Comparison of ENCODE assay signal across 23 cellular contexts in the genomic region with DNA sequence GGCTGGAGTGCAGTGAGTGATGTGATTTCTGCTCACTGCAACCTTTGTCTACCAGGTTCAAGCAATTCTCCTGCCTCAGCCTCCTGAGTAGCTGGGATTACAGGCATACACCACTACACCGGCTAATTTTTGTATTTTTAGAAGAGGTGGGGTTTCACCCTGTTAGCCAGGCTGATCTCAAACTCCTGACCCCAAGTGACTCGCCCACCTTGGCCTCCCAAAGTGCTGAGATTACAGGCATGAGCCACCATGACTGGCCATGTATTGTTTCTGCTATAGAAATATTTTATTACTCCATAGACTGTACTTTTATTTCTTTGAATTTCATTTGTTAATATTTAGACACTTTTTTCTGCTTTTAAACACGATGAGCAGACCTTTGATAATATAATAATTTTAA.
"Had no signal": no experiment of that assay in that cellular context is flagged by ENCODE, and none has a peak within 500 bp of the region (broad histone marks: within the 10 kb centered on the region; RNA-seq: fewer than 3 reads in every experiment).

No MANE protein-coding gene starts in this region.

- H3K79me2 ChIP-seq: parathyroid adenoma had no signal

- H3K9ac ChIP-seq: parathyroid adenoma had no signal

- ATAC-seq: effector memory CD8-positive, alpha-beta T cell; gastroesophageal sphincter; left lobe of liver; naive thymus-derived CD4-positive, alpha-beta T cell; right lobe of liver; stimulated activated naive B cell treated with anti-CD40 and anti-IgM and Interleukin-4, amounts not matched to agents 10 μg/mL and 1 μg/mL and 100 μg/mL, for 72 hours; stimulated activated naive CD8-positive, alpha-beta T cell treated with anti-CD3 and anti-CD28 coated beads, Interleukin-15, amount 100 ng/mL, for 72 hours; upper lobe of right lung had no signal

- H2AFZ ChIP-seq: parathyroid adenoma had no signal

- DNase-seq: effector memory CD8-positive, alpha-beta T cell; glutamatergic neuron; islet precursor cell; mammary epithelial cell; naive thymus-derived CD4-positive, alpha-beta T cell; nephron progenitor cell; right lobe of liver; spleen; stimulated activated CD4-positive, alpha-beta T cell treated with anti-CD3 and anti-CD28 coated beads, Interleukin-15, amount 100 ng/mL, for 24 hours; stimulated activated CD4-positive, alpha-beta T cell treated with anti-CD3 and anti-CD28 coated beads, Interleukin-1b, Interleukin-23, amount 100 ng/mL, for 48 hours; stimulated activated CD4-positive, alpha-beta T cell treated with anti-CD3 and anti-CD28 coated beads, Interleukin-4, amount 100 ng/mL, for 4 hours; stimulated activated naive B cell treated with anti-CD40 and anti-IgM and Interleukin-4, amounts not matched to agents 10 μg/mL and 1 μg/mL and 100 μg/mL, for 72 hours; stimulated activated naive CD8-positive, alpha-beta T cell treated with anti-CD3 and anti-CD28 coated beads, Interleukin-15, amount 100 ng/mL, for 72 hours; testis; upper lobe of right lung had no signal

- H3K4me3 ChIP-seq: esophagus muscularis mucosa, gastroesophageal sphincter, prostate gland, right lobe of liver, spleen, testis, tibial nerve, upper lobe of right lung, vagina had no signal

- H3K36me3 ChIP-seq: esophagus muscularis mucosa, gastroesophageal sphincter, prostate gland, right lobe of liver, spleen, tibial nerve, upper lobe of right lung, vagina had no signal

- H3K27ac ChIP-seq: epithelial cell of prostate, esophagus muscularis mucosa, gastroesophageal sphincter, parathyroid adenoma, prostate gland, right lobe of liver, spleen, testis, tibial nerve, upper lobe of right lung, vagina had no signal

- H3K9me3 ChIP-seq: esophagus muscularis mucosa, gastroesophageal sphincter, prostate gland, right lobe of liver, spleen, testis, tibial nerve, upper lobe of right lung, vagina had no signal

- H3K27me3 ChIP-seq: esophagus muscularis mucosa, gastroesophageal sphincter, right lobe of liver, spleen, testis, tibial nerve, upper lobe of right lung, vagina had no signal

- H3K4me1 ChIP-seq: esophagus muscularis mucosa, gastroesophageal sphincter, parathyroid adenoma, prostate gland, right lobe of liver, spleen, testis, tibial nerve, upper lobe of right lung, vagina had no signal
